Comparison of ENCODE assay signal across 13 cellular contexts in the genomic region with DNA sequence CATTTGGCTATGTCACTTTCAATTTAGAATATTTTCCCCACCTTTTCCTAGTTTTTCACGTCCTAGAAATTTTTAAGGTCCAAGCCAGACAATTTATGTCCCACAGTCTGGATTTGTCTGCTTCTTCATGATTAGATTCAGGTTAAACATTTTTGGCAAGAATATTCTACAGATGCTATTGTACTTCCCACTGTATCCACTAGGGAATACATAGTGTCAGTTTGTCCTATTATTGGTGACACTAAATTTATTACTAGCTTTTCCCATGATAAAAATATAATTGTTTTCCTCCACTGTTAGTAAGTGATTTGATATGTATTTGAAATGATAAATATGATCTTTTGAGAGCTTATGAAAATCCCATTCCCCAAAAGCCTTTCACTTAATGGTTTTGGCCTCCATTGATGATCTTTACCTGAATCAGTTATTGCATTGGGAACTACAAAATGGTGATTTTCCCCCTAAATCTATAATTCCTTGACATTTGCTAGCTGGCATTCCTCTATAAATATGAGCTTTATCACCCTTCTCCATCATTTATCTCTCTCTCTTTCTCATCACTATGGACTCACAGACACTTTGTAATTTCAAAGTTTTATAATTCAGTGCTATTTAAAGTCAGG. TPM values are rescaled to one million over a fixed set of nuclear protein-coding genes. Genes with fewer than 3 reads are reported as not detected.
DNase-seq lines count a peak whose midpoint lies in the region; ATAC-seq, FAIRE-seq and TF ChIP-seq lines count a peak whose summit lies in the region.
"Had no signal": no experiment of that assay in that cellular context is flagged by ENCODE, and none has a peak within 500 bp of the region (broad histone marks: within the 10 kb centered on the region; RNA-seq: fewer than 3 reads in every experiment).

No MANE protein-coding gene starts in this region.

- no TSS peak for BruUV-seq in HCT116 (replicated peaks; lab: Mats Ljungman, UMichigan)

- H3K4me3 ChIP-seq in AG09309 (ENCODE audit: control insufficient read depth, low read depth, low read length) (no peak overlapping the region), HCT116 (replicated peaks in 1 of 2; ENCODE audit: low read depth in 1 of 2, low read length in 2 of 2) (no peak overlapping the region), adipocyte (ENCODE audit: low read length) (no peak overlapping the region), keratinocyte (ENCODE audit: control insufficient read depth in 2 of 3, extremely low read depth in 1 of 3, insufficient read depth in 2 of 3, low read depth in 1 of 3, low read length in 3 of 3) (no peak overlapping the region), SJCRH30 (no peak overlapping the region)

- H3K9ac ChIP-seq in HCT116 (ENCODE audit: low read length) (no peak overlapping the region), adipocyte (ENCODE audit: low read length) (no peak overlapping the region), keratinocyte (ENCODE audit: control insufficient read depth, extremely low read depth, insufficient read depth, low read length) (no peak overlapping the region)

- POLR2A ChIA-PET in HCT116 (lab: Charles Lee), result interaction anchor here (1.3 kb wide), 1 partner anchor 8 kb away, joined by 4 read pairs; a partner anchor contains a TSS
- POLR2A ChIA-PET in activated CD8-positive, alpha-beta T cell treated with anti-CD3 and anti-CD28 coated beads, Interleukin-2, amount 10 ng/mL, durations not matched to agents 7 days and 5 days (lab: Charles Lee), result no interaction called here

- H3K79me2 ChIP-seq in HCT116 (ENCODE audit: insufficient read depth, low read length) (no peaks in the 10 kb centered on the region), keratinocyte (ENCODE audit: control insufficient read depth, insufficient read depth, low read length) (no peaks in the 10 kb centered on the region)

- H3K36me3 Mint-ChIP-seq in activated CD8-positive, alpha-beta T cell treated with anti-CD3 and anti-CD28 coated beads, Interleukin-2, amount 10 ng/mL, durations not matched to agents 7 days and 5 days (ENCODE audit: low read depth), result no peaks in the 10 kb centered on the region

- RAD21 ChIA-PET in HCT116 (lab: Charles Lee; ENCODE audit: low non-redundant PET in 1 of 2, low total read pairs in 2 of 2, uncharacterized antibody in 2 of 2, unreplicated experiment in 2 of 2), result no interaction called here

- no peak for TF ChIP-seq POLR2A in HCT116 (IDR thresholded peaks at IDR 0.05; ENCODE audit: borderline replicate concordance, extremely low read depth, insufficient read depth, insufficient read length)

- dilution Hi-C loops in keratinocyte (cut with MboI; ENCODE audit: extremely low pct_ligation_motif_present, low sequenced_read_pairs), result no loop called here

- ATAC-seq in HCT116, result peak; percentile 74; the same call in 1 of the 2 replicates
- ATAC-seq in activated CD8-positive, alpha-beta T cell treated with anti-CD3 and anti-CD28 coated beads, Interleukin-2, amount 10 ng/mL, durations not matched to agents 7 days and 5 days, result no peak

- no peak overlapping the region for H3K4me3 Mint-ChIP-seq in activated CD8-positive, alpha-beta T cell treated with anti-CD3 and anti-CD28 coated beads, Interleukin-2, amount 10 ng/mL, durations not matched to agents 7 days and 5 days

- peak overlapping the region; percentile 51 for H2AFZ ChIP-seq in HCT116 (ENCODE audit: low read depth, low read length, poor library complexity, severe bottlenecking)
- no peak overlapping the region for H2AFZ ChIP-seq in keratinocyte (ENCODE audit: control insufficient read depth, low read length)

- H3K27ac Mint-ChIP-seq in activated CD8-positive, alpha-beta T cell treated with anti-CD3 and anti-CD28 coated beads, Interleukin-2, amount 10 ng/mL, durations not matched to agents 7 days and 5 days, result no peak overlapping the region

- 0 out of 2 replicates have a peak, but pooled peaks have one; percentile 7 for TF ChIP-seq RAD21 in HCT116 (IDR thresholded peaks at IDR 0.05; ENCODE audit: low read depth)

- no peaks in the 10 kb centered on the region for H3K27me3 Mint-ChIP-seq in activated CD8-positive, alpha-beta T cell treated with anti-CD3 and anti-CD28 coated beads, Interleukin-2, amount 10 ng/mL, durations not matched to agents 7 days and 5 days (ENCODE audit: low read depth)

- peak; percentile 45 for TF ChIP-seq CTCF in AG09309 (IDR thresholded peaks at IDR 0.05; ENCODE audit: control insufficient read depth, insufficient read depth, low read depth, low read length, missing control alignments)
- peak in 2 of 3 experiments; percentile 49 to 64; a peak in 4 of 6 replicates for TF ChIP-seq CTCF in HCT116 (IDR thresholded peaks at IDR 0.05 in 2 of 3, conservative IDR thresholded peaks at IDR 0.05 in 1 of 3; ENCODE audit: borderline replicate concordance in 1 of 3, insufficient read depth in 1 of 3, low read depth in 2 of 3, low read length in 2 of 3)
- TF ChIP-seq CTCF in keratinocyte (optimal IDR thresholded peaks at IDR 0.05 in 1 of 3, IDR thresholded peaks at IDR 0.05 in 1 of 3, conservative IDR thresholded peaks at IDR 0.05 in 1 of 3; ENCODE audit: extremely low read depth in 1 of 3, insufficient read depth in 2 of 3, low read length in 3 of 3), result peak in 2 of 3 experiments; percentile 32 to 38

- H3K4me1 ChIP-seq in HCT116 (ENCODE audit: control insufficient read depth in 1 of 2, insufficient read depth in 2 of 2, low read length in 2 of 2) (peaks cover 0 to 2% of the 10 kb centered on the region in 2 experiments; a peak in 1 of 4 replicates), adipocyte (ENCODE audit: control insufficient read depth, insufficient read depth, low read length) (no peaks in the 10 kb centered on the region), keratinocyte (ENCODE audit: control insufficient read depth, extremely low read depth, insufficient read depth, low read length) (no peaks in the 10 kb centered on the region), SJCRH30 (no peaks in the 10 kb centered on the region)

- H3K4me1 Mint-ChIP-seq in activated CD8-positive, alpha-beta T cell treated with anti-CD3 and anti-CD28 coated beads, Interleukin-2, amount 10 ng/mL, durations not matched to agents 7 days and 5 days (ENCODE audit: low read depth), result no peaks in the 10 kb centered on the region

- H3K9me3 Mint-ChIP-seq in activated CD8-positive, alpha-beta T cell treated with anti-CD3 and anti-CD28 coated beads, Interleukin-2, amount 10 ng/mL, durations not matched to agents 7 days and 5 days (ENCODE audit: insufficient read depth), result no peaks in the 10 kb centered on the region

- H3K36me3 ChIP-seq in HCT116 (ENCODE audit: control insufficient read depth in 1 of 2, insufficient read depth in 2 of 2, low read length in 2 of 2), result no peaks in the 10 kb centered on the region
- no peaks in the 10 kb centered on the region for H3K36me3 ChIP-seq in adipocyte (ENCODE audit: control insufficient read depth, insufficient read depth, low read length, severe bottlenecking)
- no peaks in the 10 kb centered on the region for H3K36me3 ChIP-seq in keratinocyte (ENCODE audit: control insufficient read depth in 2 of 2, extremely low read depth in 1 of 2, insufficient read depth in 2 of 2, low read length in 2 of 2)
- H3K36me3 ChIP-seq in SJCRH30, result no peaks in the 10 kb centered on the region

- CTCF ChIA-PET in HCT116 (lab: Charles Lee), result interaction anchor here (0.7 to 2.8 kb wide), 5 partner anchors 7 to 589 kb away, joined by 3 to 15 read pairs (median 4); a partner anchor contains a TSS
- CTCF ChIA-PET in activated CD8-positive, alpha-beta T cell treated with anti-CD3 and anti-CD28 coated beads, Interleukin-2, amount 10 ng/mL, durations not matched to agents 7 days and 5 days (lab: Charles Lee), result interaction anchor here (0.8 to 3.8 kb wide), 5 partner anchors 241 to 737 kb away, joined by 3 to 35 read pairs (median 3); no protein-coding TSS in a partner anchor

- intact Hi-C loops in HCT116 (cut with micrococcal nuclease), result loop anchor here (5.0 kb wide), 1 partner anchor 737 kb away; no protein-coding TSS in a partner anchor

- no peaks in the 10 kb centered on the region for H3K9me1 ChIP-seq in keratinocyte (ENCODE audit: control insufficient read depth, extremely low read depth, insufficient read depth, low read length)

- H3K27ac ChIP-seq in HCT116 (ENCODE audit: low read depth, low read length), result no peak overlapping the region
- H3K27ac ChIP-seq in keratinocyte (ENCODE audit: control insufficient read depth, insufficient read depth, low read length), result no peak overlapping the region
- no peak overlapping the region for H3K27ac ChIP-seq in SJCRH30

- no peak for FAIRE-seq in keratinocyte (lab: Jason Lieb, UNC)

- no peaks in the 10 kb centered on the region for H3K9me2 ChIP-seq in HCT116 (ENCODE audit: insufficient read depth)

- H4K20me1 ChIP-seq in HCT116 (ENCODE audit: insufficient read depth), result no peaks in the 10 kb centered on the region
- no peaks in the 10 kb centered on the region for H4K20me1 ChIP-seq in keratinocyte (ENCODE audit: control insufficient read depth, extremely low read depth, insufficient read depth, low read length)

- no peak for DNase-seq in AG09309 (ENCODE audit: low read depth)
- DNase-seq in HCT116 (ENCODE audit: low read depth, low spot score), result no peak
- DNase-seq in adipocyte (ENCODE audit: low read depth), result peak; percentile 28
- no peak for DNase-seq in keratinocyte (ENCODE audit: low read depth, low spot score)
- no peak for DNase-seq in SJCRH30
- no peak for DNase-seq in LoVo (ENCODE audit: low spot score)
- no peak for DNase-seq in activated CD8-positive, alpha-beta T cell treated with anti-CD3 and anti-CD28 coated beads, Interleukin-2, amount 10 ng/mL, durations not matched to agents 7 days and 5 days
- DNase-seq in NCI-H1105 (lab: John Stamatoyannopoulos, UW), result no peak
- DNase-seq: activated CD4-positive, alpha-beta T cell treated with anti-CD3 and anti-CD28 coated beads for 48 hours; activated naive CD4-positive, alpha-beta T cell; NCI-H2171; SHP77 treated with DMSO at 0.1 percent for 48 hours had no signal

- H3K27me3 ChIP-seq in HCT116 (ENCODE audit: insufficient read depth, low read length) (no peaks in the 10 kb centered on the region), adipocyte (replicated peaks; ENCODE audit: control insufficient read depth, insufficient read depth, low read length) (no peaks in the 10 kb centered on the region), keratinocyte (ENCODE audit: control insufficient read depth, extremely low read depth, insufficient read depth, low read length) (no peaks in the 10 kb centered on the region), SJCRH30 (no peaks in the 10 kb centered on the region)

- H3K4me2 ChIP-seq in HCT116 (ENCODE audit: low read length) (no peak overlapping the region), keratinocyte (ENCODE audit: control insufficient read depth, extremely low read depth, insufficient read depth, low read depth, low read length) (no peak overlapping the region)

- no peaks in the 10 kb centered on the region for H3K9me3 ChIP-seq in HCT116 (ENCODE audit: control insufficient read depth in 1 of 2, insufficient read depth in 1 of 2, low read depth in 1 of 2, low read length in 2 of 2)
- no peaks in the 10 kb centered on the region for H3K9me3 ChIP-seq in adipocyte (ENCODE audit: control insufficient read depth, low read length)
- H3K9me3 ChIP-seq in keratinocyte (ENCODE audit: control insufficient read depth, low read depth, low read length), result no peaks in the 10 kb centered on the region
- no peaks in the 10 kb centered on the region for H3K9me3 ChIP-seq in SJCRH30 (replicated peaks)

RNA-seq across cellular contexts. Expression of a gene that starts 8.3 kb away (rescaled TPM):
- 0.42 TPM for total RNA-seq in HCT116 (2021; ENCODE audit: unreplicated experiment)
- polyA plus RNA-seq in HCT116 (2012), result 0.56 and 0.87 TPM in 2 replicates
- polyA plus RNA-seq in keratinocyte, result 0.76 to 2.4 TPM (median 1.6 TPM) in 3 replicates
- 0.69 TPM for polyA plus RNA-seq in keratinocyte (2011; ENCODE audit: low read depth)
- 0.92 and 1.3 TPM in 2 replicates for polyA plus RNA-seq in keratinocyte (2011; cell fraction: cytosol; rRNA removed)
- polyA plus RNA-seq in keratinocyte (2011; cell fraction: nucleus; rRNA removed), result 2.6 and 3.3 TPM in 2 replicates
- 0.22 and 1.1 TPM in 2 replicates for polyA plus RNA-seq in keratinocyte (2012; ENCODE audit: low replicate concordance)
- 0.16 to 0.70 TPM in 2 of 3 replicates, not detected in the other for polyA minus RNA-seq in keratinocyte
- not detected for polyA minus RNA-seq in keratinocyte (2011; cell fraction: cytosol; rRNA and poly(A)+ RNA removed)
- 0.74 TPM in 1 of 2 replicates, not detected in the other for polyA minus RNA-seq in keratinocyte (2011; cell fraction: nucleus; rRNA and poly(A)+ RNA removed)
- not detected in 2 replicates for total RNA-seq in SJCRH30 (2014; rRNA removed; shearing (Covaris generic))
- not detected for total RNA-seq in activated CD8-positive, alpha-beta T cell treated with anti-CD3 and anti-CD28 coated beads, Interleukin-2, amount 10 ng/mL, durations not matched to agents 7 days and 5 days
- total RNA-seq: myocyte had no signal
